In genomic region chrX:72100824-72101351, GRCh38 we compare ENCODE assay signal across 9 cellular contexts. TPM values are rescaled to one million over a fixed set of nuclear protein-coding genes. Genes with fewer than 3 reads are reported as not detected.
A peak's percentile ranks its signal among the peaks of the same experiment; 100 is the strongest.
DNase-seq lines count a peak whose midpoint lies in the region; ATAC-seq and TF ChIP-seq lines count a peak whose summit lies in the region.
"Had no signal": no experiment of that assay in that cellular context is flagged by ENCODE, and none has a peak within 500 bp of the region (broad histone marks: within the 10 kb centered on the region; RNA-seq: fewer than 3 reads in every experiment).

No MANE protein-coding gene starts in this region.

- no peaks in the 10 kb centered on the region for H3K9me3 Mint-ChIP-seq in T-helper 1 cell treated with Interleukin-12 subunit alpha and Interleukin-12 subunit beta and Interleukin-4 antibody, amounts not matched to agents 30 μg/mL and 1 μg/mL, for 36 hours
- H3K9me3 Mint-ChIP-seq in activated naive CD8-positive, alpha-beta T cell treated with anti-CD3 and anti-CD28 coated beads for 36 hours, result no peaks in the 10 kb centered on the region

- no peak overlapping the region for H3K4me3 ChIP-seq in foreskin fibroblast (ENCODE audit: low read depth in 1 of 2, low read length in 2 of 2)
- H3K4me3 ChIP-seq in mammary epithelial cell (replicated peaks in 1 of 3; ENCODE audit: insufficient read depth in 1 of 3, low read depth in 2 of 3, low read length in 3 of 3), result no peak overlapping the region

- H3K4me2 ChIP-seq in mammary epithelial cell (ENCODE audit: insufficient read depth, low read depth, low read length), result no peak overlapping the region

- dilution Hi-C loops in mammary epithelial cell (cut with HindIII; ENCODE audit: low sequenced_read_pairs), result no loop called here

- H3K36me3 ChIP-seq in mammary epithelial cell (ENCODE audit: insufficient read depth, low read length), result no peaks in the 10 kb centered on the region

- no peaks in the 10 kb centered on the region for H3K4me1 ChIP-seq in mammary epithelial cell (ENCODE audit: insufficient read depth, low read length)

- H3K27ac ChIP-seq in mammary epithelial cell (ENCODE audit: insufficient read depth, low read depth, low read length), result no peak overlapping the region

- H2AFZ ChIP-seq in mammary epithelial cell (ENCODE audit: low read depth, low read length), result no peak overlapping the region

- TF ChIP-seq CTCF in foreskin fibroblast (IDR thresholded peaks at IDR 0.05; ENCODE audit: low read depth, low read length), result no peak
- no peak for TF ChIP-seq CTCF in mammary epithelial cell (conservative IDR thresholded peaks at IDR 0.05 in 1 of 2, IDR thresholded peaks at IDR 0.05 in 1 of 2; ENCODE audit: extremely low read depth in 1 of 2, insufficient read depth in 1 of 2, low read depth in 1 of 2, low read length in 2 of 2)

- peak overlapping the region; percentile 66 for H3K4me3 Mint-ChIP-seq in T-helper 1 cell treated with Interleukin-12 subunit alpha and Interleukin-12 subunit beta and Interleukin-4 antibody, amounts not matched to agents 30 μg/mL and 1 μg/mL, for 36 hours
- no peak overlapping the region for H3K4me3 Mint-ChIP-seq in activated naive CD8-positive, alpha-beta T cell treated with anti-CD3 and anti-CD28 coated beads for 36 hours

- intact Hi-C loops in mammary epithelial cell (cut with micrococcal nuclease), result no loop called here

- 72% methylated on average over 9 of the region's 9 CpGs for WGBS in mammary epithelial cell (ENCODE audit: low coverage, missing lambda C conversion rate)

- peak; percentile 67 for DNase-seq in activated naive CD8-positive, alpha-beta T cell treated with anti-CD3 and anti-CD28 coated beads for 36 hours
- DNase-seq in stimulated activated CD4-positive, alpha-beta T cell treated with anti-CD3 and anti-CD28 coated beads, Interleukin-4, amount 100 ng/mL, for 1 hour, result peak; percentile 26
- no peak for DNase-seq in islet precursor cell
- no peak for DNase-seq in foreskin fibroblast
- no peak for DNase-seq in mammary epithelial cell
- DNase-seq: IMR-90 had no signal

- in situ Hi-C loops in mammary epithelial cell (cut with MboI; ENCODE audit: low sequenced_read_pairs in 2 of 2), result no loop called here

- no TSS peak for BruUV-seq in mammary epithelial cell (replicated peaks; lab: Mats Ljungman, UMichigan)

- H3K36me3 Mint-ChIP-seq in T-helper 1 cell treated with Interleukin-12 subunit alpha and Interleukin-12 subunit beta and Interleukin-4 antibody, amounts not matched to agents 30 μg/mL and 1 μg/mL, for 36 hours (ENCODE audit: low read depth), result peaks cover 3% of the 10 kb centered on the region
- H3K36me3 Mint-ChIP-seq in activated naive CD8-positive, alpha-beta T cell treated with anti-CD3 and anti-CD28 coated beads for 36 hours, result no peaks in the 10 kb centered on the region

- H3K27ac Mint-ChIP-seq in T-helper 1 cell treated with Interleukin-12 subunit alpha and Interleukin-12 subunit beta and Interleukin-4 antibody, amounts not matched to agents 30 μg/mL and 1 μg/mL, for 36 hours, result peak overlapping the region; percentile 79
- H3K27ac Mint-ChIP-seq in activated naive CD8-positive, alpha-beta T cell treated with anti-CD3 and anti-CD28 coated beads for 36 hours, result no peak overlapping the region

- peaks cover 48% of the 10 kb centered on the region for H3K27me3 Mint-ChIP-seq in T-helper 1 cell treated with Interleukin-12 subunit alpha and Interleukin-12 subunit beta and Interleukin-4 antibody, amounts not matched to agents 30 μg/mL and 1 μg/mL, for 36 hours (ENCODE audit: low read depth)
- H3K27me3 Mint-ChIP-seq in activated naive CD8-positive, alpha-beta T cell treated with anti-CD3 and anti-CD28 coated beads for 36 hours, result peaks cover 65% of the 10 kb centered on the region

- peaks cover 34% of the 10 kb centered on the region for H3K4me1 Mint-ChIP-seq in T-helper 1 cell treated with Interleukin-12 subunit alpha and Interleukin-12 subunit beta and Interleukin-4 antibody, amounts not matched to agents 30 μg/mL and 1 μg/mL, for 36 hours (ENCODE audit: low read depth)
- peaks cover 24% of the 10 kb centered on the region for H3K4me1 Mint-ChIP-seq in activated naive CD8-positive, alpha-beta T cell treated with anti-CD3 and anti-CD28 coated beads for 36 hours

- H3K79me2 ChIP-seq in mammary epithelial cell (ENCODE audit: insufficient read depth, low read length), result no peaks in the 10 kb centered on the region

- no peak overlapping the region for H3K9ac ChIP-seq in mammary epithelial cell (ENCODE audit: insufficient read depth, low read length)

- peaks cover 2% of the 10 kb centered on the region for H3K27me3 ChIP-seq in mammary epithelial cell (ENCODE audit: insufficient read depth, low read length)

- CTCF ChIA-PET in mammary epithelial cell (lab: Charles Lee; ENCODE audit: low non-redundant PET), result no interaction called here

- peak; percentile 78 for ATAC-seq in GM18868 (IDR thresholded peaks at IDR 0.05; ENCODE audit: unreplicated experiment)
- ATAC-seq in HG02981 (IDR thresholded peaks at IDR 0.05; ENCODE audit: unreplicated experiment), result peak; percentile 78

- H4K20me1 ChIP-seq in mammary epithelial cell (ENCODE audit: insufficient read depth, low read length), result no peaks in the 10 kb centered on the region

- H3K9me3 ChIP-seq in mammary epithelial cell (replicated peaks; ENCODE audit: insufficient read depth, low read length), result no peaks in the 10 kb centered on the region

RNA-seq across cellular contexts. Expression of gene RTL5, which starts 30.8 kb away (rescaled TPM):
- total RNA-seq in activated naive CD8-positive, alpha-beta T cell treated with anti-CD3 and anti-CD28 coated beads for 36 hours, result under 1 TPM; 0.08 TPM
- total RNA-seq in mammary epithelial cell, result 1 to 10 TPM; 1.8 to 1.9 TPM
- 0.65 TPM for polyA plus RNA-seq in mammary epithelial cell
- polyA minus RNA-seq in mammary epithelial cell, result 0.72 TPM

Comparison
In these comparisons a context has a peak if more than half of its experiments do, and no peak if none do; other contexts are left out.
1. DNase-seq: peak in activated naive CD8-positive, alpha-beta T cell treated with anti-CD3 and anti-CD28 coated beads for 36 hours (single experiment) and stimulated activated CD4-positive, alpha-beta T cell treated with anti-CD3 and anti-CD28 coated beads, Interleukin-4, amount 100 ng/mL, for 1 hour (single experiment); none in islet precursor cell (single experiment), foreskin fibroblast (0 of 2) and mammary epithelial cell (single experiment).